Comparison of ENCODE assay signal across 1 cellular context in genomic region chr14:61537567-61538463, GRCh38.
A peak's percentile ranks its signal among the peaks of the same experiment; 100 is the strongest.
TF ChIP-seq lines count a peak whose summit lies in the region.

No MANE protein-coding gene starts in this region.

TF ChIP-seq in HEK293, 187 proteins besides CTCF, POLR2A, EP300 and RAD21 (continued from another document):
- TF ChIP-seq, protein P1, sequence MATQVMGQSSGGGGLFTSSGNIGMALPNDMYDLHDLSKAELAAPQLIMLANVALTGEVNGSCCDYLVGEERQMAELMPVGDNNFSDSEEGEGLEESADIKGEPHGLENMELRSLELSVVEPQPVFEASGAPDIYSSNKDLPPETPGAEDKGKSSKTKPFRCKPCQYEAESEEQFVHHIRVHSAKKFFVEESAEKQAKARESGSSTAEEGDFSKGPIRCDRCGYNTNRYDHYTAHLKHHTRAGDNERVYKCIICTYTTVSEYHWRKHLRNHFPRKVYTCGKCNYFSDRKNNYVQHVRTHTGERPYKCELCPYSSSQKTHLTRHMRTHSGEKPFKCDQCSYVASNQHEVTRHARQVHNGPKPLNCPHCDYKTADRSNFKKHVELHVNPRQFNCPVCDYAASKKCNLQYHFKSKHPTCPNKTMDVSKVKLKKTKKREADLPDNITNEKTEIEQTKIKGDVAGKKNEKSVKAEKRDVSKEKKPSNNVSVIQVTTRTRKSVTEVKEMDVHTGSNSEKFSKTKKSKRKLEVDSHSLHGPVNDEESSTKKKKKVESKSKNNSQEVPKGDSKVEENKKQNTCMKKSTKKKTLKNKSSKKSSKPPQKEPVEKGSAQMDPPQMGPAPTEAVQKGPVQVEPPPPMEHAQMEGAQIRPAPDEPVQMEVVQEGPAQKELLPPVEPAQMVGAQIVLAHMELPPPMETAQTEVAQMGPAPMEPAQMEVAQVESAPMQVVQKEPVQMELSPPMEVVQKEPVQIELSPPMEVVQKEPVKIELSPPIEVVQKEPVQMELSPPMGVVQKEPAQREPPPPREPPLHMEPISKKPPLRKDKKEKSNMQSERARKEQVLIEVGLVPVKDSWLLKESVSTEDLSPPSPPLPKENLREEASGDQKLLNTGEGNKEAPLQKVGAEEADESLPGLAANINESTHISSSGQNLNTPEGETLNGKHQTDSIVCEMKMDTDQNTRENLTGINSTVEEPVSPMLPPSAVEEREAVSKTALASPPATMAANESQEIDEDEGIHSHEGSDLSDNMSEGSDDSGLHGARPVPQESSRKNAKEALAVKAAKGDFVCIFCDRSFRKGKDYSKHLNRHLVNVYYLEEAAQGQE (tag by site-specific recombination; IDR thresholded peaks at IDR 0.05), result no peak
- TF ChIP-seq ZFP37 (tag by site-specific recombination; IDR thresholded peaks at IDR 0.05) (no peak), ZXDB (tag by site-specific recombination; IDR thresholded peaks at IDR 0.05) (no peak), ZNF626 (tag by site-specific recombination; IDR thresholded peaks at IDR 0.05) (no peak), ZBTB20 (tag by site-specific recombination; IDR thresholded peaks at IDR 0.05) (peak; percentile 27; the same call in 1 of the 2 replicates), ZNF184 (tag by site-specific recombination; IDR thresholded peaks at IDR 0.05) (no peak), ZNF155 (tag by site-specific recombination; IDR thresholded peaks at IDR 0.05) (peak; percentile 89; the same call in 1 of the 2 replicates), ZNF146 (tag by site-specific recombination; IDR thresholded peaks at IDR 0.05) (no peak), HOXA7 (CRISPR knock-in tag; IDR thresholded peaks at IDR 0.05; ENCODE audit: borderline replicate concordance) (no peak), ZFHX2 (tag by site-specific recombination; conservative IDR thresholded peaks at IDR 0.05) (no peak), ZFP3 (tag by site-specific recombination; IDR thresholded peaks at IDR 0.05; ENCODE audit: low read depth) (no peak), ZNF280D (tag by site-specific recombination; IDR thresholded peaks at IDR 0.05) (no peak), ZBTB21 (tag by site-specific recombination; IDR thresholded peaks at IDR 0.05) (no peak), ZNF488 (tag by site-specific recombination; IDR thresholded peaks at IDR 0.05) (no peak), ZNF24 (tag by site-specific recombination; IDR thresholded peaks at IDR 0.05) (0 out of 2 replicates have a peak, but pooled peaks have one; percentile 32), GFI1B (tag by site-specific recombination; IDR thresholded peaks at IDR 0.05) (no peak), ZNF610 (tag by site-specific recombination; IDR thresholded peaks at IDR 0.05; ENCODE audit: borderline replicate concordance) (no peak), REPIN1 (tag by site-specific recombination; IDR thresholded peaks at IDR 0.05; ENCODE audit: low read depth) (no peak), ZNF26 (tag by site-specific recombination; IDR thresholded peaks at IDR 0.05) (no peak), ZBTB48 (tag by site-specific recombination; IDR thresholded peaks at IDR 0.05) (no peak), ZNF548 (tag by site-specific recombination; IDR thresholded peaks at IDR 0.05) (0 out of 2 replicates have a peak, but pooled peaks have one; percentile 21), SCRT1 (tag by site-specific recombination; IDR thresholded peaks at IDR 0.05; ENCODE audit: borderline replicate concordance) (no peak), ZSCAN23 (tag by site-specific recombination; IDR thresholded peaks at IDR 0.05) (no peak), GLIS2 (tag by site-specific recombination; IDR thresholded peaks at IDR 0.05) (no peak), GLIS1 (tag by site-specific recombination; IDR thresholded peaks at IDR 0.05) (no peak)
- TF ChIP-seq, protein P2, sequence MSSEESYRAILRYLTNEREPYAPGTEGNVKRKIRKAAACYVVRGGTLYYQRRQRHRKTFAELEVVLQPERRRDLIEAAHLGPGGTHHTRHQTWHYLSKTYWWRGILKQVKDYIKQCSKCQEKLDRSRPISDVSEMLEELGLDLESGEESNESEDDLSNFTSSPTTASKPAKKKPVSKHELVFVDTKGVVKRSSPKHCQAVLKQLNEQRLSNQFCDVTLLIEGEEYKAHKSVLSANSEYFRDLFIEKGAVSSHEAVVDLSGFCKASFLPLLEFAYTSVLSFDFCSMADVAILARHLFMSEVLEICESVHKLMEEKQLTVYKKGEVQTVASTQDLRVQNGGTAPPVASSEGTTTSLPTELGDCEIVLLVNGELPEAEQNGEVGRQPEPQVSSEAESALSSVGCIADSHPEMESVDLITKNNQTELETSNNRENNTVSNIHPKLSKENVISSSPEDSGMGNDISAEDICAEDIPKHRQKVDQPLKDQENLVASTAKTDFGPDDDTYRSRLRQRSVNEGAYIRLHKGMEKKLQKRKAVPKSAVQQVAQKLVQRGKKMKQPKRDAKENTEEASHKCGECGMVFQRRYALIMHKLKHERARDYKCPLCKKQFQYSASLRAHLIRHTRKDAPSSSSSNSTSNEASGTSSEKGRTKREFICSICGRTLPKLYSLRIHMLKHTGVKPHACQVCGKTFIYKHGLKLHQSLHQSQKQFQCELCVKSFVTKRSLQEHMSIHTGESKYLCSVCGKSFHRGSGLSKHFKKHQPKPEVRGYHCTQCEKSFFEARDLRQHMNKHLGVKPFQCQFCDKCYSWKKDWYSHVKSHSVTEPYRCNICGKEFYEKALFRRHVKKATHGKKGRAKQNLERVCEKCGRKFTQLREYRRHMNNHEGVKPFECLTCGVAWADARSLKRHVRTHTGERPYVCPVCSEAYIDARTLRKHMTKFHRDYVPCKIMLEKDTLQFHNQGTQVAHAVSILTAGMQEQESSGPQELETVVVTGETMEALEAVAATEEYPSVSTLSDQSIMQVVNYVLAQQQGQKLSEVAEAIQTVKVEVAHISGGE (tag by site-specific recombination; conservative IDR thresholded peaks at IDR 0.05; ENCODE audit: low read depth), result no peak
